Comparison of ENCODE assay signal across 1 cellular context in the genomic region with DNA sequence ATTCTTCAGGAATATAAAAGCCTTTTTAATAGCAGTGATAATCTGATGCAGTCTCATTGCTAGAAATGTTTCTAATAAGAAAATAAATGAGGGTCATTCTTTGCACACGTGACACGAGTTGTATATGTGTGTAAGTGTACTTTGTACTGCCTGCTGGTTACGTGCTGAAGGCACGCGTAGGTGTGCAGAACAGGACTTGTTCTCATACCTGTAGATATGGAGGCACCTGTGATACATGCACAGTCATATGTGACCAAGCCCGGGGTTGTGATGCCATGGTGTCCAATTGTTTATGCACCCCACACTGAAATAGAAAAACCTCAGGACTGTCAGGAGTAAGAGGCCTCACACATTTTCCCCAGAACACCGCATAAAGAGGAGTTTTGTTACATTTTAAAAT.
TF ChIP-seq lines count a peak whose summit lies in the region.

No MANE protein-coding gene starts in this region.

TF ChIP-seq in HepG2, 621 proteins besides CTCF, POLR2A, EP300 and RAD21:
- TF ChIP-seq ZNF451 (CRISPR knock-in tag; IDR thresholded peaks at IDR 0.05) (no peak), SALL1 (CRISPR knock-in tag; IDR thresholded peaks at IDR 0.05) (peak; percentile 24; the same call in 1 of the 2 replicates), RXRB (CRISPR knock-in tag; IDR thresholded peaks at IDR 0.05; ENCODE audit: borderline replicate concordance) (0 out of 2 replicates have a peak, but pooled peaks have one; percentile 6), HNF4A (CRISPR knock-in tag; IDR thresholded peaks at IDR 0.05) (0 out of 2 replicates have a peak, but pooled peaks have one; percentile 5), ZNF629 (CRISPR knock-in tag; conservative IDR thresholded peaks at IDR 0.05) (no peak), SMARCC2 (IDR thresholded peaks at IDR 0.05) (no peak), KLF11 (CRISPR knock-in tag; IDR thresholded peaks at IDR 0.05) (no peak), ZNF44 (CRISPR knock-in tag; IDR thresholded peaks at IDR 0.05) (no peak)
- TF ChIP-seq, protein P1, sequence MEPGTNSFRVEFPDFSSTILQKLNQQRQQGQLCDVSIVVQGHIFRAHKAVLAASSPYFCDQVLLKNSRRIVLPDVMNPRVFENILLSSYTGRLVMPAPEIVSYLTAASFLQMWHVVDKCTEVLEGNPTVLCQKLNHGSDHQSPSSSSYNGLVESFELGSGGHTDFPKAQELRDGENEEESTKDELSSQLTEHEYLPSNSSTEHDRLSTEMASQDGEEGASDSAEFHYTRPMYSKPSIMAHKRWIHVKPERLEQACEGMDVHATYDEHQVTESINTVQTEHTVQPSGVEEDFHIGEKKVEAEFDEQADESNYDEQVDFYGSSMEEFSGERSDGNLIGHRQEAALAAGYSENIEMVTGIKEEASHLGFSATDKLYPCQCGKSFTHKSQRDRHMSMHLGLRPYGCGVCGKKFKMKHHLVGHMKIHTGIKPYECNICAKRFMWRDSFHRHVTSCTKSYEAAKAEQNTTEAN (CRISPR knock-in tag; conservative IDR thresholded peaks at IDR 0.05): 0 out of 2 replicates have a peak, but pooled peaks have one; percentile 27
- TF ChIP-seq, protein P2, sequence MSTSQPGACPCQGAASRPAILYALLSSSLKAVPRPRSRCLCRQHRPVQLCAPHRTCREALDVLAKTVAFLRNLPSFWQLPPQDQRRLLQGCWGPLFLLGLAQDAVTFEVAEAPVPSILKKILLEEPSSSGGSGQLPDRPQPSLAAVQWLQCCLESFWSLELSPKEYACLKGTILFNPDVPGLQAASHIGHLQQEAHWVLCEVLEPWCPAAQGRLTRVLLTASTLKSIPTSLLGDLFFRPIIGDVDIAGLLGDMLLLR (CRISPR knock-in tag; IDR thresholded peaks at IDR 0.05): no peak
